10 cellular contexts compared by ENCODE assay signal in genomic region chr5:122295138-122295537, GRCh38. TPM values are rescaled to one million over a fixed set of nuclear protein-coding genes. Genes with fewer than 3 reads are reported as not detected.
DNase-seq lines count a peak whose midpoint lies in the region; ATAC-seq and TF ChIP-seq lines count a peak whose summit lies in the region.
"Had no signal": no experiment of that assay in that cellular context is flagged by ENCODE, and none has a peak within 500 bp of the region (broad histone marks: within the 10 kb centered on the region; RNA-seq: fewer than 3 reads in every experiment).

No MANE protein-coding gene starts in this region.

- no peaks in the 10 kb centered on the region for H3K9me3 ChIP-seq in smooth muscle cell (replicated peaks; ENCODE audit: low read depth)

- no peak overlapping the region for H3K4me2 ChIP-seq in smooth muscle cell

- H2AFZ ChIP-seq in smooth muscle cell (ENCODE audit: low read depth), result no peak overlapping the region

- 66% methylated on average over 2 of the region's 2 CpGs for WGBS in smooth muscle cell (ENCODE audit: low lambda C conversion rate)

- no peaks in the 10 kb centered on the region for H3K36me3 ChIP-seq in smooth muscle cell (ENCODE audit: low read depth)

- TF ChIP-seq CTCF in cardiac fibroblast (IDR thresholded peaks at IDR 0.05; ENCODE audit: low read depth, low read length) (no peak), smooth muscle cell (IDR thresholded peaks at IDR 0.05; ENCODE audit: borderline replicate concordance, insufficient read depth, poor library complexity, severe bottlenecking) (peak; percentile 10)

- DNase-seq in NCI-H2081 (lab: John Stamatoyannopoulos, UW) (peak; percentile 10 to 11), NCI-H2081 treated with DMSO at 0.1 percent for 48 hours (lab: John Stamatoyannopoulos, UW) (no peak), cardiac fibroblast (ENCODE audit: low read depth in 2 of 2) (peak; percentile 14 to 18), smooth muscle cell (lab: John Stamatoyannopoulos, UW; ENCODE audit: unreplicated experiment) (no peak), COR-L47 (lab: John Stamatoyannopoulos, UW) (no peak), middle frontal gyrus (ENCODE audit: extremely low spot score, low spot score) (no peak), NCI-H1436 treated with DMSO at 0.1 percent for 48 hours (lab: John Stamatoyannopoulos, UW) (no peak)
- DNase-seq: anterior cingulate cortex had no signal

- no peaks in the 10 kb centered on the region for H3F3A ChIP-seq in smooth muscle cell (ENCODE audit: low read depth)

- peak; percentile 48 for ATAC-seq in HG03521 (IDR thresholded peaks at IDR 0.05; ENCODE audit: unreplicated experiment)

- H3K9ac ChIP-seq in smooth muscle cell (ENCODE audit: low read depth), result no peak overlapping the region

- no peaks in the 10 kb centered on the region for H4K20me1 ChIP-seq in smooth muscle cell (ENCODE audit: low read depth)

- no peaks in the 10 kb centered on the region for H3K79me2 ChIP-seq in smooth muscle cell (ENCODE audit: low read depth)

- no peaks in the 10 kb centered on the region for H3K4me1 ChIP-seq in smooth muscle cell (ENCODE audit: low read depth)

- H3K4me3 ChIP-seq in cardiac fibroblast (replicated peaks in 1 of 2; ENCODE audit: low read depth in 2 of 2, low read length in 2 of 2) (no peak overlapping the region), smooth muscle cell (no peak overlapping the region)

- H3K27me3 ChIP-seq in smooth muscle cell (ENCODE audit: low read depth), result no peaks in the 10 kb centered on the region

- H3K27ac ChIP-seq in smooth muscle cell (ENCODE audit: low read depth), result no peak overlapping the region

RNA-seq across cellular contexts. Expression of gene SNCAIP, which starts 16.9 kb away (rescaled TPM):
- 7.2 and 15.5 TPM in 2 replicates for total RNA-seq in smooth muscle cell
- 7.0 and 8.0 TPM in 2 replicates for polyA plus RNA-seq in smooth muscle cell
- total RNA-seq: mononuclear cell had no signal

Comparison
In these comparisons a context has a peak if more than half of its experiments do, and no peak if none do; other contexts are left out.
1. DNase-seq: peak in NCI-H2081 (2 of 2) and cardiac fibroblast (2 of 2); none in NCI-H2081 treated with DMSO at 0.1 percent for 48 hours (single experiment), smooth muscle cell (single experiment), COR-L47 (single experiment), middle frontal gyrus (single experiment) and NCI-H1436 treated with DMSO at 0.1 percent for 48 hours (single experiment).